Comparison of ENCODE assay signal across 9 cellular contexts in genomic region chr1:66396212-66396890, GRCh38.
DNase-seq lines count a peak whose midpoint lies in the region; ATAC-seq and TF ChIP-seq lines count a peak whose summit lies in the region.
"Had no signal": no experiment of that assay in that cellular context is flagged by ENCODE, and none has a peak within 500 bp of the region (broad histone marks: within the 10 kb centered on the region; RNA-seq: fewer than 3 reads in every experiment).

No MANE protein-coding gene starts in this region.

- 73 to 78% methylated on average over 7 of the region's 7 CpGs for WGBS in transverse colon (ENCODE audit: low coverage in 1 of 2), 2 donors

- in situ Hi-C loops in transverse colon (cut with MboI; ENCODE audit: low pct_ligation_motif_present in 1 of 4, low pct_unique_long_range_greater_than_20kb in 1 of 4, low sequenced_read_pairs in 3 of 4), result no loop called here

- H3F3A ChIP-seq in OCI-LY1 (ENCODE audit: insufficient read depth, low read length), result no peaks in the 10 kb centered on the region

- no peaks in the 10 kb centered on the region for H3K9me2 ChIP-seq in OCI-LY1 (ENCODE audit: low read depth, low read length)

- H3K4me1 ChIP-seq in right atrium auricular region (peaks cover 0 to 12% of the 10 kb centered on the region in 2 donors), OCI-LY1 (ENCODE audit: insufficient read depth, low read length, severe bottlenecking) (peaks cover 78% of the 10 kb centered on the region), transverse colon (peaks cover 0 to 12% (median 0%) of the 10 kb centered on the region in 4 donors), uterus (no peaks in the 10 kb centered on the region)

- ATAC-seq in Right ventricle myocardium superior (ENCODE audit: poor library complexity) (peak; percentile 74), HG02970 (IDR thresholded peaks at IDR 0.05; ENCODE audit: low FRiP score, unreplicated experiment) (peak; percentile 47)

- no peak overlapping the region for H3K27ac ChIP-seq in right atrium auricular region
- H3K27ac ChIP-seq in OCI-LY1 (ENCODE audit: low read depth, low read length, poor library complexity, severe bottlenecking), result peak overlapping the region; percentile 96
- peak overlapping the region in 3 of 4 donors; percentile 8 to 43 (median 20) for H3K27ac ChIP-seq in transverse colon
- no peak overlapping the region for H3K27ac ChIP-seq in uterus

- DNase-seq in Right ventricle myocardium superior (no peak), right atrium auricular region (ENCODE audit: low spot score) (no peak), transverse colon (no peak), uterus (no peak), NCI-H146 treated with DMSO at 0.1 percent for 48 hours (lab: John Stamatoyannopoulos, UW; ENCODE audit: unreplicated experiment) (no peak), foreskin fibroblast (no peak)
- DNase-seq: C1 segment of cervical spinal cord had no signal

- peak overlapping the region; percentile 6; the same call in 1 of the 2 replicates for H3K4me2 ChIP-seq in OCI-LY1 (ENCODE audit: low read length)

- TF ChIP-seq EP300 in transverse colon (IDR thresholded peaks at IDR 0.05; ENCODE audit: low read depth), result no peak

- no peaks in the 10 kb centered on the region for H3K27me3 ChIP-seq in right atrium auricular region
- H3K27me3 ChIP-seq in OCI-LY1 (ENCODE audit: insufficient read depth, low read length), result no peaks in the 10 kb centered on the region
- no peaks in the 10 kb centered on the region for H3K27me3 ChIP-seq in transverse colon
- no peaks in the 10 kb centered on the region for H3K27me3 ChIP-seq in uterus

- no peak for TF ChIP-seq CTCF in right atrium auricular region (IDR thresholded peaks at IDR 0.05)
- no peak for TF ChIP-seq CTCF in OCI-LY1 (IDR thresholded peaks at IDR 0.05; ENCODE audit: low read length)
- no peak for TF ChIP-seq CTCF in transverse colon (IDR thresholded peaks at IDR 0.05)
- TF ChIP-seq CTCF in uterus (IDR thresholded peaks at IDR 0.05), result no peak
- TF ChIP-seq CTCF in foreskin fibroblast (IDR thresholded peaks at IDR 0.05; ENCODE audit: low read depth, low read length), result no peak

- no peak overlapping the region for H2AFZ ChIP-seq in OCI-LY1 (ENCODE audit: low read length)

- no peak for TF ChIP-seq POLR2A in transverse colon (IDR thresholded peaks at IDR 0.05)
- no peak for TF ChIP-seq POLR2A in uterus (IDR thresholded peaks at IDR 0.05)

- H3K36me3 ChIP-seq in right atrium auricular region, result no peaks in the 10 kb centered on the region
- H3K36me3 ChIP-seq in OCI-LY1 (ENCODE audit: insufficient read depth, low read length), result no peaks in the 10 kb centered on the region
- H3K36me3 ChIP-seq in transverse colon, result no peaks in the 10 kb centered on the region
- H3K36me3 ChIP-seq in uterus, result no peaks in the 10 kb centered on the region

- no peaks in the 10 kb centered on the region for H4K20me1 ChIP-seq in OCI-LY1 (ENCODE audit: insufficient read depth, low read length)

- H3K4me3 ChIP-seq in right atrium auricular region (no peak overlapping the region), OCI-LY1 (ENCODE audit: low read depth, low read length, poor library complexity, severe bottlenecking) (no peak overlapping the region), transverse colon (no peak overlapping the region), uterus (no peak overlapping the region), foreskin fibroblast (ENCODE audit: low read depth in 1 of 2, low read length in 2 of 2) (no peak overlapping the region)

- intact Hi-C loops in Right ventricle myocardium superior (cut with DNase I) (no loop called here), transverse colon (cut with DNase I; ENCODE audit: low total_unique reads) (no loop called here), uterus (cut with DNase I; ENCODE audit: low total_unique reads) (no loop called here)

- H3K79me2 ChIP-seq in OCI-LY1 (ENCODE audit: insufficient read depth, low read length), result no peaks in the 10 kb centered on the region

- no peak overlapping the region; the same call in 1 of the 2 replicates for H3K9ac ChIP-seq in OCI-LY1 (ENCODE audit: low read length)

- H3K9me3 ChIP-seq in right atrium auricular region (no peaks in the 10 kb centered on the region), OCI-LY1 (ENCODE audit: low read length) (no peaks in the 10 kb centered on the region), transverse colon (no peaks in the 10 kb centered on the region), uterus (no peaks in the 10 kb centered on the region)

Comparison
In these comparisons a context has a peak if more than half of its experiments do, and no peak if none do; other contexts are left out.
1. H3K27ac ChIP-seq: peak in OCI-LY1 (single experiment) and transverse colon (3 of 4); none in right atrium auricular region (0 of 2) and uterus (0 of 2).